Comparison of ENCODE assay signal across 14 cellular contexts in genomic region chr10:103714232-103714891, GRCh38.
A peak's percentile ranks its signal among the peaks of the same experiment; 100 is the strongest.
DNase-seq lines count a peak whose midpoint lies in the region; ATAC-seq and TF ChIP-seq lines count a peak whose summit lies in the region.
"Had no signal": no experiment of that assay in that cellular context is flagged by ENCODE, and none has a peak within 500 bp of the region (broad histone marks: within the 10 kb centered on the region; RNA-seq: fewer than 3 reads in every experiment).

No MANE protein-coding gene starts in this region.

- H4K20me1 ChIP-seq in BLaER1 treated with 17β-estradiol and CSF1 and Interleukin-3, amounts not matched to agents 10 nM and 100 nM, result peaks cover 20 to 65% (median 57%) of the 10 kb centered on the region in 11 experiments; a peak in 18 of 22 replicates
- H4K20me1 ChIP-seq in IMR-90 (ENCODE audit: insufficient read depth, low read length), result peaks cover 4% of the 10 kb centered on the region; the same call in 1 of the 2 replicates

- TF ChIP-seq RAD21 in IMR-90 (IDR thresholded peaks at IDR 0.05; ENCODE audit: low read length), result no peak

- TF ChIP-seq POLR2A in IMR-90 (IDR thresholded peaks at IDR 0.05; ENCODE audit: low read depth, low read length) (no peak), esophagus squamous epithelium (IDR thresholded peaks at IDR 0.05) (no peak), sigmoid colon (IDR thresholded peaks at IDR 0.05) (no peak)

- no peak overlapping the region for H3K56ac ChIP-seq in IMR-90 (ENCODE audit: extremely low read depth, insufficient read depth, low read length)

- no peak overlapping the region for H2BK120ac ChIP-seq in IMR-90 (ENCODE audit: low read depth, low read length)

- no peak overlapping the region for H2BK20ac ChIP-seq in IMR-90 (ENCODE audit: low read depth, low read length)

- no peak overlapping the region for H4K8ac ChIP-seq in IMR-90 (ENCODE audit: low read depth in 2 of 2, low read length in 2 of 2)

- peak overlapping the region; percentile 77 for H2AK9ac ChIP-seq in IMR-90 (replicated peaks; ENCODE audit: low read depth, low read length, poor library complexity)

- H3K18ac ChIP-seq in IMR-90 (ENCODE audit: low read depth, low read length), result no peak overlapping the region

- H2BK15ac ChIP-seq in IMR-90 (ENCODE audit: low read depth, low read length), result no peak overlapping the region

- CTCF ChIA-PET in IMR-90 (lab: Yijun Ruan, JAX), result interaction anchor here (0.6 to 1.0 kb wide), 2 partner anchors 140 to 178 kb away, joined by 3 to 4 read pairs; no protein-coding TSS in a partner anchor

- H3K36me3 ChIP-seq in BLaER1 treated with 17β-estradiol and CSF1 and Interleukin-3, amounts not matched to agents 10 nM and 100 nM, result peaks cover 39 to 91% (median 56%) of the 10 kb centered on the region in 11 experiments
- no peaks in the 10 kb centered on the region for H3K36me3 ChIP-seq in IMR-90 (ENCODE audit: control insufficient read depth, insufficient read depth, low read length)
- peaks cover 0 to 60% (median 0%) of the 10 kb centered on the region in 3 donors for H3K36me3 ChIP-seq in esophagus squamous epithelium
- no peaks in the 10 kb centered on the region for H3K36me3 ChIP-seq in sigmoid colon

- no TSS peak for BruUV-seq in IMR-90 (replicated peaks; lab: Mats Ljungman, UMichigan)

- WGBS in IMR-90 (ENCODE audit: extremely low coverage in 2 of 2, insufficient read length in 1 of 2), 2 experiments, result no CpG with 5 or more reads among the region's 7 CpGs
- WGBS in esophagus squamous epithelium, 2 donors, result 70 to 84% methylated on average over 6 to 7 of the region's 7 CpGs
- 82 to 83% methylated on average over 7 of the region's 7 CpGs for WGBS in sigmoid colon, 2 donors

- in situ Hi-C loops in IMR-90 (cut with MboI; ENCODE audit: low sequenced_read_pairs), result loop anchor here (5.0 to 25.0 kb wide), 3 partner anchors 168 to 498 kb away; no protein-coding TSS in a partner anchor

- no peak overlapping the region for H3K14ac ChIP-seq in IMR-90 (replicated peaks; ENCODE audit: low read depth, low read length)

- H3K4me3 ChIP-seq in BLaER1 treated with 17β-estradiol and CSF1 and Interleukin-3, amounts not matched to agents 10 nM and 100 nM, result no peak overlapping the region
- H3K4me3 ChIP-seq in IMR-90 (ENCODE audit: insufficient read depth, low read depth, low read length), result no peak overlapping the region
- no peak overlapping the region for H3K4me3 ChIP-seq in esophagus squamous epithelium
- no peak overlapping the region for H3K4me3 ChIP-seq in sigmoid colon

- no peaks in the 10 kb centered on the region for H3K9me3 ChIP-seq in BLaER1 treated with 17β-estradiol and CSF1 and Interleukin-3, amounts not matched to agents 10 nM and 100 nM (replicated peaks in 1 of 11)
- H3K9me3 ChIP-seq in IMR-90 (ENCODE audit: control insufficient read depth, insufficient read depth, low read length) (no peaks in the 10 kb centered on the region), esophagus squamous epithelium (no peaks in the 10 kb centered on the region), sigmoid colon (no peaks in the 10 kb centered on the region)

- H3K79me1 ChIP-seq in IMR-90 (ENCODE audit: low read depth in 1 of 2, low read length in 2 of 2), result peaks cover 0 to 11% of the 10 kb centered on the region in 2 experiments; a peak in 1 of 4 replicates

- TF ChIP-seq CTCF in IMR-90 (conservative IDR thresholded peaks at IDR 0.05; ENCODE audit: low read depth, low read length) (no peak), esophagus squamous epithelium (IDR thresholded peaks at IDR 0.05) (no peak), sigmoid colon (IDR thresholded peaks at IDR 0.05) (no peak)

- H3K27ac ChIP-seq in BLaER1 treated with 17β-estradiol and CSF1 and Interleukin-3, amounts not matched to agents 10 nM and 100 nM, result peak overlapping the region in 6 of 11 experiments; percentile 0 to 43 (median 19); a peak in 5 of 22 replicates
- no peak overlapping the region for H3K27ac ChIP-seq in IMR-90 (ENCODE audit: insufficient read depth, low read length)
- H3K27ac ChIP-seq in esophagus squamous epithelium, result peak overlapping the region in 3 of 4 donors; percentile 83 to 90 (median 84)
- H3K27ac ChIP-seq in sigmoid colon, result peak overlapping the region in 3 of 4 donors; percentile 4 to 49 (median 23)

- peaks cover 5 to 39% (median 27%) of the 10 kb centered on the region in 10 experiments; a peak in 15 of 20 replicates for H3K4me1 ChIP-seq in BLaER1 treated with 17β-estradiol and CSF1 and Interleukin-3, amounts not matched to agents 10 nM and 100 nM
- H3K4me1 ChIP-seq in IMR-90 (ENCODE audit: control insufficient read depth, insufficient read depth, low read length), result peaks cover 12% of the 10 kb centered on the region
- H3K4me1 ChIP-seq in esophagus squamous epithelium, result peaks cover 28 to 72% (median 28%) of the 10 kb centered on the region in 3 donors
- peaks cover 0 to 16% (median 0%) of the 10 kb centered on the region in 4 donors for H3K4me1 ChIP-seq in sigmoid colon

- H3K9ac ChIP-seq in BLaER1 treated with 17β-estradiol and CSF1 and Interleukin-3, amounts not matched to agents 10 nM and 100 nM, result peak overlapping the region in 2 of 11 experiments; percentile 24 to 44; a peak in 3 of 22 replicates
- H3K9ac ChIP-seq in IMR-90 (ENCODE audit: low read depth, low read length), result no peak overlapping the region

- peak overlapping the region; percentile 47; the same call in 1 of the 2 replicates for H3K4ac ChIP-seq in IMR-90 (ENCODE audit: low read depth, low read length)

- H4K5ac ChIP-seq in IMR-90 (ENCODE audit: low read depth, low read length), result no peak overlapping the region

- peak overlapping the region in 1 of 11 experiments; percentile 3; a peak in 2 of 22 replicates for H3K4me2 ChIP-seq in BLaER1 treated with 17β-estradiol and CSF1 and Interleukin-3, amounts not matched to agents 10 nM and 100 nM
- no peak overlapping the region for H3K4me2 ChIP-seq in IMR-90 (ENCODE audit: low read depth, low read length)

- POLR2A ChIA-PET in IMR-90 (lab: Charles Lee; ENCODE audit: unreplicated experiment), result no interaction called here

- no peak for TF ChIP-seq EP300 in sigmoid colon (IDR thresholded peaks at IDR 0.05)

- DNase-seq in IMR-90, result no peak
- no peak for DNase-seq in esophagus squamous epithelium (lab: John Stamatoyannopoulos, UW)
- DNase-seq in sigmoid colon, result no peak
- no peak for DNase-seq in DMS153 (lab: John Stamatoyannopoulos, UW)
- DNase-seq in occipital lobe (lab: John Stamatoyannopoulos, UW), result no peak
- DNase-seq: DMS 273 treated with DMSO at 0.1 percent for 48 hours, Kasumi-1, NCI-H2029, NCI-H2171 treated with DMSO at 0.1 percent for 48 hours, NCI-H774 had no signal

- dilution Hi-C loops in IMR-90 (cut with HindIII; ENCODE audit: low sequenced_read_pairs, unreplicated experiment), result loop anchor here (25.0 kb wide), 1 partner anchor 148 kb away; the partner anchor contains the start of gene SH3PXD2A

- no peak overlapping the region for H4K91ac ChIP-seq in IMR-90 (ENCODE audit: insufficient read depth, low read depth, low read length)

- no peak overlapping the region for H2AFZ ChIP-seq in IMR-90 (replicated peaks; ENCODE audit: low read length, poor library complexity)

- intact Hi-C loops in IMR-90 (cut with micrococcal nuclease) (no loop called here), esophagus squamous epithelium (cut with DNase I) (loop anchor here (5.0 kb wide), 1 partner anchor 143 kb away; the partner anchor contains the start of gene SH3PXD2A), sigmoid colon (cut with DNase I) (no loop called here)

- H2AK5ac ChIP-seq in IMR-90 (ENCODE audit: low read depth, low read length), result peak overlapping the region; percentile 83; the same call in 1 of the 2 replicates

- H3K23ac ChIP-seq in IMR-90 (ENCODE audit: low read depth, low read length), result no peak overlapping the region

- H3K9me1 ChIP-seq in IMR-90 (ENCODE audit: insufficient read depth, low read length), result peaks cover 11% of the 10 kb centered on the region

- no peak for ATAC-seq in IMR-90 (ENCODE audit: low read depth)
- ATAC-seq in HG03432 (IDR thresholded peaks at IDR 0.05; ENCODE audit: unreplicated experiment), result no peak
- ATAC-seq in GM21528 (IDR thresholded peaks at IDR 0.05; ENCODE audit: low FRiP score, unreplicated experiment), result no peak
- ATAC-seq: Panc1 had no signal

- H2BK5ac ChIP-seq in IMR-90 (ENCODE audit: low read depth, low read length, poor library complexity, severe bottlenecking), result no peak overlapping the region

- H3K27me3 ChIP-seq in BLaER1 treated with 17β-estradiol and CSF1 and Interleukin-3, amounts not matched to agents 10 nM and 100 nM, result no peaks in the 10 kb centered on the region
- H3K27me3 ChIP-seq in IMR-90 (ENCODE audit: control insufficient read depth, insufficient read depth, low read length) (no peaks in the 10 kb centered on the region), esophagus squamous epithelium (no peaks in the 10 kb centered on the region), sigmoid colon (no peaks in the 10 kb centered on the region)

TF ChIP-seq in IMR-90, 13 proteins besides CTCF, POLR2A, EP300 and RAD21:
- no peak for TF ChIP-seq MAZ (IDR thresholded peaks at IDR 0.05; ENCODE audit: borderline replicate concordance, low read depth, low read length)
- no peak for TF ChIP-seq ELK1 (IDR thresholded peaks at IDR 0.05; ENCODE audit: borderline replicate concordance, low read depth, low read length)
- TF ChIP-seq BHLHE40 (IDR thresholded peaks at IDR 0.05; ENCODE audit: low read depth, low read length), result no peak
- no peak for TF ChIP-seq NFE2L2 (IDR thresholded peaks at IDR 0.05; ENCODE audit: low read depth, low read length)
- TF ChIP-seq CHD1 (IDR thresholded peaks at IDR 0.05; ENCODE audit: low read depth, low read length), result no peak
- TF ChIP-seq MXI1 (IDR thresholded peaks at IDR 0.05; ENCODE audit: borderline replicate concordance, low read depth, low read length), result no peak
- TF ChIP-seq MAFK (IDR thresholded peaks at IDR 0.05; ENCODE audit: low read depth, low read length), result no peak
- TF ChIP-seq RFX5 (IDR thresholded peaks at IDR 0.05; ENCODE audit: low read depth, low read length), result no peak
TF ChIP-seq in IMR-90: peak in this region for 0.
